ENCODE assay signal across 29 cellular contexts in the genomic region with DNA sequence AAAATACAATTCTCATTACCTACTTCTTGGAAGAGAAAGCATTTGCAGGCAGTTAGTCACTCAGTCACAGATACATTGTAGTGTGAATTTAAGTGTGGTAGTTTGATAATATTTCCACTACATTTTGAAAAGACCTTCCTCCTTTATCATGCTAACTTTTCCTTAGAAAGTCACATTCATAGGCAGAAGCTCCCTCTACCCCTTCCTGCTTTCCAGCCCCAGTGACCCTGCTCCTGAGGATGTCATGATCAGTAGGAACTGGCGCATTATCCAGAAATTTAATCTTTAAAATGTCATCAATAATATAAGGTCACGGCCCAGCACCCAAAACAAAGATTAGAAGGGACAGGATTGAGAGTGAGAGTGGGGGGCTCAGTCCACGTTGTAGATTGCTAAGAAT.
"Had no signal": no experiment of that assay in that cellular context is flagged by ENCODE, and none has a peak within 500 bp of the region (broad histone marks: within the 10 kb centered on the region; RNA-seq: fewer than 3 reads in every experiment).

No MANE protein-coding gene starts in this region.

- H3K36me3 ChIP-seq: breast epithelium, Peyer's patch, SJSA1 had no signal

- H3K9me3 ChIP-seq: body of pancreas, breast epithelium, Peyer's patch, SJSA1, SK-N-SH had no signal

- H3K36me3 Mint-ChIP-seq: activated naive CD4-positive, alpha-beta T cell treated with anti-CD3 and anti-CD28 coated beads, Interleukin-2, amount 50 U/mL, for 24 hours; activated naive CD8-positive, alpha-beta T cell treated with anti-CD3 and anti-CD28 coated beads, Interleukin-2, amount 10 ng/mL, durations not matched to agents 7 days and 5 days had no signal

- H3K27me3 Mint-ChIP-seq: activated CD4-positive, alpha-beta T cell treated with anti-CD3 and anti-CD28 coated beads for 36 hours; activated CD4-positive, alpha-beta T cell treated with anti-CD3 and anti-CD28 coated beads, Interleukin-2, amount 10 ng/mL, durations not matched to agents 7 days and 5 days; activated naive CD4-positive, alpha-beta T cell treated with anti-CD3 and anti-CD28 coated beads, Interleukin-2, amount 50 U/mL, for 24 hours; activated naive CD8-positive, alpha-beta T cell treated with anti-CD3 and anti-CD28 coated beads, Interleukin-2, amount 10 ng/mL, durations not matched to agents 7 days and 5 days; activated T-cell treated with anti-CD3 and anti-CD28 coated beads, Interleukin-2, amount 50 U/mL, for 24 hours had no signal

- H3K4me1 Mint-ChIP-seq: activated CD4-positive, alpha-beta T cell treated with anti-CD3 and anti-CD28 coated beads for 36 hours; activated CD4-positive, alpha-beta T cell treated with anti-CD3 and anti-CD28 coated beads, Interleukin-2, amount 10 ng/mL, durations not matched to agents 7 days and 5 days; activated naive CD4-positive, alpha-beta T cell treated with anti-CD3 and anti-CD28 coated beads, Interleukin-2, amount 50 U/mL, for 24 hours; activated naive CD8-positive, alpha-beta T cell treated with anti-CD3 and anti-CD28 coated beads, Interleukin-2, amount 10 ng/mL, durations not matched to agents 7 days and 5 days had no signal

- H3K27ac Mint-ChIP-seq: activated CD4-positive, alpha-beta T cell treated with anti-CD3 and anti-CD28 coated beads for 36 hours; activated CD4-positive, alpha-beta T cell treated with anti-CD3 and anti-CD28 coated beads, Interleukin-2, amount 10 ng/mL, durations not matched to agents 7 days and 5 days; activated CD8-positive, alpha-beta T cell treated with anti-CD3 and anti-CD28 coated beads, Interleukin-2, amount 10 ng/mL, durations not matched to agents 7 days and 5 days; activated naive CD4-positive, alpha-beta T cell treated with anti-CD3 and anti-CD28 coated beads, Interleukin-2, amount 50 U/mL, for 24 hours; activated naive CD8-positive, alpha-beta T cell treated with anti-CD3 and anti-CD28 coated beads, Interleukin-2, amount 10 ng/mL, durations not matched to agents 7 days and 5 days; activated T-cell treated with anti-CD3 and anti-CD28 coated beads, Interleukin-2, amount 50 U/mL, for 24 hours; activated T-helper 2 cell treated with anti-CD3 and anti-CD28 coated beads, Interferon-gamma antibody, Interleukin-2, Interleukin-4, amounts not matched to agents 10 μg/mL and 5 μg/mL and 100 μg/mL, durations not matched to agents 14 hours and 24 hours and 36 hours; T-helper 1 cell treated with Interleukin-12 subunit alpha and Interleukin-12 subunit beta and Interleukin-4 antibody, amounts not matched to agents 30 μg/mL and 1 μg/mL, for 36 hours; T-helper 2 cell treated with Interferon-gamma antibody and Interleukin-4, amounts not matched to agents 5 μg/mL and 100 μg/mL, for 36 hours had no signal

- H3K4me3 Mint-ChIP-seq: activated CD4-positive, alpha-beta T cell treated with anti-CD3 and anti-CD28 coated beads for 36 hours; activated CD4-positive, alpha-beta T cell treated with anti-CD3 and anti-CD28 coated beads, Interleukin-2, amount 10 ng/mL, durations not matched to agents 7 days and 5 days; activated CD8-positive, alpha-beta T cell treated with anti-CD3 and anti-CD28 coated beads, Interleukin-2, amount 10 ng/mL, durations not matched to agents 7 days and 5 days; activated naive CD4-positive, alpha-beta T cell treated with anti-CD3 and anti-CD28 coated beads, Interleukin-2, amount 50 U/mL, for 24 hours; activated naive CD8-positive, alpha-beta T cell treated with anti-CD3 and anti-CD28 coated beads, Interleukin-2, amount 10 ng/mL, durations not matched to agents 7 days and 5 days; activated T-cell treated with anti-CD3 and anti-CD28 coated beads, Interleukin-2, amount 50 U/mL, for 24 hours; T-helper 1 cell treated with Interleukin-12 subunit alpha and Interleukin-12 subunit beta and Interleukin-4 antibody, amounts not matched to agents 30 μg/mL and 1 μg/mL, for 36 hours; T-helper 2 cell treated with Interferon-gamma antibody and Interleukin-4, amounts not matched to agents 5 μg/mL and 100 μg/mL, for 36 hours had no signal

- H3K27ac ChIP-seq: body of pancreas, breast epithelium, Peyer's patch, SJSA1 had no signal

- H3K4me3 ChIP-seq: body of pancreas, breast epithelium, Peyer's patch, SJSA1 had no signal

- H3K9me3 Mint-ChIP-seq: activated CD4-positive, alpha-beta T cell treated with anti-CD3 and anti-CD28 coated beads, Interleukin-2, amount 10 ng/mL, durations not matched to agents 7 days and 5 days had no signal

- H3K9ac ChIP-seq: SK-N-SH had no signal

- ATAC-seq: activated CD4-positive, alpha-beta T cell treated with anti-CD3 and anti-CD28 coated beads for 36 hours; activated CD4-positive, CD25-positive, alpha-beta regulatory T cell treated with anti-CD3 and anti-CD28 coated beads, Interleukin-2, amount 50 U/mL, for 24 hours; activated CD8-positive, alpha-beta T cell treated with anti-CD3 and anti-CD28 coated beads, Interleukin-2, amount 10 ng/mL, durations not matched to agents 7 days and 5 days; body of pancreas; PC-3 had no signal

- H3K4me1 ChIP-seq: body of pancreas, breast epithelium, Peyer's patch, SJSA1 had no signal

- H3K27me3 ChIP-seq: body of pancreas, breast epithelium, Peyer's patch, SJSA1 had no signal

- DNase-seq: activated CD4-positive, alpha-beta T cell treated with anti-CD3 and anti-CD28 coated beads for 36 hours; activated CD4-positive, alpha-beta T cell treated with anti-CD3 and anti-CD28 coated beads, Interleukin-2, amount 10 ng/mL, durations not matched to agents 7 days and 5 days; activated CD4-positive, alpha-beta T cell treated with anti-CD3 and anti-CD28 coated beads, Interleukin-2, amount 50 U/mL, for 48 hours; activated CD8-positive, alpha-beta T cell treated with anti-CD3 and anti-CD28 coated beads, Interleukin-2, amount 10 ng/mL, durations not matched to agents 7 days and 5 days; activated gamma-delta T cell; activated naive CD4-positive, alpha-beta T cell treated with Interleukin-2 at 50 U/mL for 16 hours; activated naive CD8-positive, alpha-beta T cell treated with anti-CD3 and anti-CD28 coated beads, Interleukin-2, amount 10 ng/mL, durations not matched to agents 7 days and 5 days; activated T-cell treated with anti-CD3 and anti-CD28 coated beads, Interleukin-2, amount 50 U/mL, for 24 hours; body of pancreas; NCI-H1092 treated with DMSO at 0.1 percent for 48 hours; NCI-H1417 treated with DMSO at 0.1 percent for 48 hours; NCI-H187 treated with DMSO at 0.1 percent for 48 hours; NCI-H2081 treated with DMSO at 0.1 percent for 48 hours; NCI-H226; NCI-H446 treated with DMSO at 0.1 percent for 48 hours; NCI-H524; NCI-H69; PC-3; Peyer's patch; RPMI8226; SHP77 treated with DMSO at 0.1 percent for 48 hours; SK-N-SH had no signal

- H3K4me2 ChIP-seq: SK-N-SH had no signal
